In genomic region chr11:92852946-92853345, GRCh38 we compare ENCODE assay signal across 14 cellular contexts.
DNase-seq lines count a peak whose midpoint lies in the region; ATAC-seq and TF ChIP-seq lines count a peak whose summit lies in the region.
"Had no signal": no experiment of that assay in that cellular context is flagged by ENCODE, and none has a peak within 500 bp of the region (broad histone marks: within the 10 kb centered on the region; RNA-seq: fewer than 3 reads in every experiment).

No MANE protein-coding gene starts in this region.

- H3K36me3 ChIP-seq in HEK293 (ENCODE audit: control insufficient read depth in 2 of 2, insufficient read depth in 1 of 2, low read length in 2 of 2) (no peaks in the 10 kb centered on the region), prostate gland (no peaks in the 10 kb centered on the region), GM23338 (ENCODE audit: insufficient read depth) (no peaks in the 10 kb centered on the region)
- H3K36me3 ChIP-seq: right lobe of liver, suprapubic skin had no signal

- H3K9me2 ChIP-seq in GM23338 (ENCODE audit: insufficient read depth), result no peaks in the 10 kb centered on the region

- H3K4me3 ChIP-seq in HEK293 (ENCODE audit: low read depth, low read length), result no peak overlapping the region
- no peak overlapping the region for H3K4me3 ChIP-seq in epithelial cell of esophagus (ENCODE audit: low read length)
- H3K4me3 ChIP-seq in prostate gland, result no peak overlapping the region
- no peak overlapping the region for H3K4me3 ChIP-seq in GM23338
- H3K4me3 ChIP-seq: right lobe of liver, suprapubic skin had no signal

- peak; percentile 49 for DNase-seq in NCI-H2029 treated with DMSO at 0.1 percent for 48 hours (lab: John Stamatoyannopoulos, UW)
- peak; percentile 97 for DNase-seq in epithelial cell of esophagus (ENCODE audit: low read depth)
- DNase-seq in prostate gland (ENCODE audit: low spot score), result peak; percentile 80
- no peak for DNase-seq in stimulated activated CD4-positive, alpha-beta T cell treated with anti-CD3 and anti-CD28 coated beads, Interleukin-15, amount 100 ng/mL, for 24 hours
- DNase-seq in NCI-H187 treated with DMSO at 0.1 percent for 48 hours (lab: John Stamatoyannopoulos, UW), result no peak
- DNase-seq in GM23338 (ENCODE audit: low spot score), result no peak
- DNase-seq: activated CD8-positive, alpha-beta T cell treated with anti-CD3 and anti-CD28 coated beads, Interleukin-2, amount 10 ng/mL, durations not matched to agents 7 days and 5 days; AML-193; right lobe of liver had no signal

- H3K27ac ChIP-seq in HEK293 (ENCODE audit: extremely low read depth, low read depth, low read length) (no peak overlapping the region), prostate gland (no peak overlapping the region), GM23338 (ENCODE audit: low read depth) (no peak overlapping the region)
- H3K27ac ChIP-seq: right lobe of liver, suprapubic skin had no signal

- 60% methylated on average over 6 of the region's 7 CpGs for WGBS in prostate gland

- intact Hi-C loops in prostate gland (cut with DNase I), result no loop called here

- H3K9me3 Mint-ChIP-seq in GM23338, result peaks cover 2% of the 10 kb centered on the region; the same call in 1 of the 3 replicates
- H3K9me3 Mint-ChIP-seq: activated T-helper 17 cell treated with anti-CD3 and anti-CD28 coated beads, Interleukin-2, amount 50 U/mL, for 72 hours; T-helper 1 cell treated with Interleukin-12 subunit alpha and Interleukin-12 subunit beta and Interleukin-4 antibody, amounts not matched to agents 30 μg/mL and 1 μg/mL, for 36 hours; WTC11 had no signal

- H3F3A ChIP-seq in GM23338 (replicated peaks; ENCODE audit: low read depth), result no peaks in the 10 kb centered on the region

- H3K79me2 ChIP-seq in GM23338 (replicated peaks; ENCODE audit: insufficient read depth), result no peaks in the 10 kb centered on the region

- POLR2A ChIA-PET in HEK293 (lab: Yijun Ruan, JAX), result no interaction called here

- TF ChIP-seq POLR2A in prostate gland (IDR thresholded peaks at IDR 0.05), result no peak

- H3K27me3 ChIP-seq in prostate gland (replicated peaks; ENCODE audit: insufficient read depth) (no peaks in the 10 kb centered on the region), GM23338 (ENCODE audit: insufficient read depth) (no peaks in the 10 kb centered on the region)
- H3K27me3 ChIP-seq: right lobe of liver, suprapubic skin had no signal

- H3K27me3 Mint-ChIP-seq in GM23338 (ENCODE audit: insufficient read depth, low read depth, poor library complexity), result no peaks in the 10 kb centered on the region
- H3K27me3 Mint-ChIP-seq: activated T-helper 17 cell treated with anti-CD3 and anti-CD28 coated beads, Interleukin-2, amount 50 U/mL, for 72 hours had no signal

- no peaks in the 10 kb centered on the region; the same call in 1 of the 2 replicates for H4K20me1 ChIP-seq in GM23338 (replicated peaks; ENCODE audit: insufficient read depth)

- H3K4me1 ChIP-seq in HEK293 (ENCODE audit: control insufficient read depth, insufficient read depth, low read length), result peaks cover 9% of the 10 kb centered on the region; the same call in 1 of the 2 replicates
- H3K4me1 ChIP-seq in prostate gland (replicated peaks), result no peaks in the 10 kb centered on the region
- no peaks in the 10 kb centered on the region for H3K4me1 ChIP-seq in GM23338 (ENCODE audit: insufficient read depth)
- H3K4me1 ChIP-seq: right lobe of liver had no signal

- peaks cover 2% of the 10 kb centered on the region; the same call in 1 of the 3 replicates for H3K4me1 Mint-ChIP-seq in GM23338
- H3K4me1 Mint-ChIP-seq: activated T-helper 17 cell treated with anti-CD3 and anti-CD28 coated beads, Interleukin-2, amount 50 U/mL, for 72 hours had no signal

- ATAC-seq in GM23338, result no peak
- ATAC-seq: activated CD8-positive, alpha-beta T cell treated with anti-CD3 and anti-CD28 coated beads, Interleukin-2, amount 10 ng/mL, durations not matched to agents 7 days and 5 days; activated T-helper 17 cell treated with anti-CD3 and anti-CD28 coated beads, Interleukin-2, amount 50 U/mL, for 72 hours; right lobe of liver; WTC11 had no signal

- H3K9me3 ChIP-seq in HEK293 (ENCODE audit: control insufficient read depth, insufficient read depth, low read depth, low read length) (no peaks in the 10 kb centered on the region), prostate gland (no peaks in the 10 kb centered on the region)
- H3K9me3 ChIP-seq: right lobe of liver, suprapubic skin had no signal

- no peak overlapping the region for H3K27ac Mint-ChIP-seq in GM23338
- H3K27ac Mint-ChIP-seq: activated CD8-positive, alpha-beta T cell treated with anti-CD3 and anti-CD28 coated beads, Interleukin-2, amount 10 ng/mL, durations not matched to agents 7 days and 5 days; activated T-helper 17 cell treated with anti-CD3 and anti-CD28 coated beads, Interleukin-2, amount 50 U/mL, for 72 hours; T-helper 1 cell treated with Interleukin-12 subunit alpha and Interleukin-12 subunit beta and Interleukin-4 antibody, amounts not matched to agents 30 μg/mL and 1 μg/mL, for 36 hours; WTC11 had no signal

- H3K4me3 Mint-ChIP-seq in GM23338, result no peak overlapping the region
- H3K4me3 Mint-ChIP-seq: activated CD8-positive, alpha-beta T cell treated with anti-CD3 and anti-CD28 coated beads, Interleukin-2, amount 10 ng/mL, durations not matched to agents 7 days and 5 days; activated T-helper 17 cell treated with anti-CD3 and anti-CD28 coated beads, Interleukin-2, amount 50 U/mL, for 72 hours; T-helper 1 cell treated with Interleukin-12 subunit alpha and Interleukin-12 subunit beta and Interleukin-4 antibody, amounts not matched to agents 30 μg/mL and 1 μg/mL, for 36 hours; WTC11 had no signal

- TF ChIP-seq CTCF in HEK293 (tag by site-specific recombination; IDR thresholded peaks at IDR 0.05) (no peak), epithelial cell of esophagus (IDR thresholded peaks at IDR 0.05; ENCODE audit: insufficient read depth, low read depth, low read length, missing control alignments) (no peak), prostate gland (IDR thresholded peaks at IDR 0.05) (no peak), GM23338 (conservative IDR thresholded peaks at IDR 0.05; ENCODE audit: low read depth in 2 of 2) (no peak)

- no peak overlapping the region for H2AFZ ChIP-seq in GM23338

- CTCF ChIA-PET in HEK293 (lab: Yijun Ruan, JAX), result no interaction called here

- no peak overlapping the region for H3K4me2 ChIP-seq in GM23338

- H3K36me3 Mint-ChIP-seq in GM23338 (ENCODE audit: low read depth), result peaks cover 19% of the 10 kb centered on the region
- H3K36me3 Mint-ChIP-seq: WTC11 had no signal

TF ChIP-seq in HEK293, 187 proteins besides CTCF, POLR2A, EP300 and RAD21 (continues in another document):
- no peak for TF ChIP-seq ZNF585B (tag by site-specific recombination; IDR thresholded peaks at IDR 0.05)
- no peak for TF ChIP-seq ZNF621 (tag by site-specific recombination; IDR thresholded peaks at IDR 0.05)
- TF ChIP-seq ZNF510 (tag by site-specific recombination; IDR thresholded peaks at IDR 0.05; ENCODE audit: insufficient replicate concordance), result no peak
- TF ChIP-seq ZFHX2 (tag by site-specific recombination; conservative IDR thresholded peaks at IDR 0.05), result peak; percentile 85
- TF ChIP-seq ZIC2 (tag by site-specific recombination; IDR thresholded peaks at IDR 0.05), result no peak
- TF ChIP-seq ZNF140 (tag by site-specific recombination; IDR thresholded peaks at IDR 0.05), result no peak
- TF ChIP-seq ZFP41 (tag by site-specific recombination; IDR thresholded peaks at IDR 0.05; ENCODE audit: borderline replicate concordance), result no peak
- no peak for TF ChIP-seq ZXDB (tag by site-specific recombination; IDR thresholded peaks at IDR 0.05)
- peak; percentile 73 for TF ChIP-seq EGR2 (tag by site-specific recombination; IDR thresholded peaks at IDR 0.05; ENCODE audit: low read depth)
- TF ChIP-seq ZNF202 (tag by site-specific recombination; IDR thresholded peaks at IDR 0.05; ENCODE audit: borderline replicate concordance), result no peak

TF ChIP-seq in GM23338, 12 proteins besides CTCF, POLR2A, EP300 and RAD21:
- TF ChIP-seq ETS1 (IDR thresholded peaks at IDR 0.05), result no peak
- TF ChIP-seq, protein P1, sequence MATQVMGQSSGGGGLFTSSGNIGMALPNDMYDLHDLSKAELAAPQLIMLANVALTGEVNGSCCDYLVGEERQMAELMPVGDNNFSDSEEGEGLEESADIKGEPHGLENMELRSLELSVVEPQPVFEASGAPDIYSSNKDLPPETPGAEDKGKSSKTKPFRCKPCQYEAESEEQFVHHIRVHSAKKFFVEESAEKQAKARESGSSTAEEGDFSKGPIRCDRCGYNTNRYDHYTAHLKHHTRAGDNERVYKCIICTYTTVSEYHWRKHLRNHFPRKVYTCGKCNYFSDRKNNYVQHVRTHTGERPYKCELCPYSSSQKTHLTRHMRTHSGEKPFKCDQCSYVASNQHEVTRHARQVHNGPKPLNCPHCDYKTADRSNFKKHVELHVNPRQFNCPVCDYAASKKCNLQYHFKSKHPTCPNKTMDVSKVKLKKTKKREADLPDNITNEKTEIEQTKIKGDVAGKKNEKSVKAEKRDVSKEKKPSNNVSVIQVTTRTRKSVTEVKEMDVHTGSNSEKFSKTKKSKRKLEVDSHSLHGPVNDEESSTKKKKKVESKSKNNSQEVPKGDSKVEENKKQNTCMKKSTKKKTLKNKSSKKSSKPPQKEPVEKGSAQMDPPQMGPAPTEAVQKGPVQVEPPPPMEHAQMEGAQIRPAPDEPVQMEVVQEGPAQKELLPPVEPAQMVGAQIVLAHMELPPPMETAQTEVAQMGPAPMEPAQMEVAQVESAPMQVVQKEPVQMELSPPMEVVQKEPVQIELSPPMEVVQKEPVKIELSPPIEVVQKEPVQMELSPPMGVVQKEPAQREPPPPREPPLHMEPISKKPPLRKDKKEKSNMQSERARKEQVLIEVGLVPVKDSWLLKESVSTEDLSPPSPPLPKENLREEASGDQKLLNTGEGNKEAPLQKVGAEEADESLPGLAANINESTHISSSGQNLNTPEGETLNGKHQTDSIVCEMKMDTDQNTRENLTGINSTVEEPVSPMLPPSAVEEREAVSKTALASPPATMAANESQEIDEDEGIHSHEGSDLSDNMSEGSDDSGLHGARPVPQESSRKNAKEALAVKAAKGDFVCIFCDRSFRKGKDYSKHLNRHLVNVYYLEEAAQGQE (IDR thresholded peaks at IDR 0.05; ENCODE audit: unreplicated experiment), result no peak
- TF ChIP-seq STAT1 (IDR thresholded peaks at IDR 0.05; ENCODE audit: unreplicated experiment), result no peak
TF ChIP-seq in GM23338: peak in this region for 0.

Comparison
In these comparisons a context has a peak if more than half of its experiments do, and no peak if none do; other contexts are left out.
1. DNase-seq: peak in NCI-H2029 treated with DMSO at 0.1 percent for 48 hours (single experiment), epithelial cell of esophagus (single experiment) and prostate gland (single experiment); none in stimulated activated CD4-positive, alpha-beta T cell treated with anti-CD3 and anti-CD28 coated beads, Interleukin-15, amount 100 ng/mL, for 24 hours (single experiment), NCI-H187 treated with DMSO at 0.1 percent for 48 hours (single experiment) and GM23338 (single experiment).